8 cellular contexts compared by ENCODE assay signal in the genomic region with DNA sequence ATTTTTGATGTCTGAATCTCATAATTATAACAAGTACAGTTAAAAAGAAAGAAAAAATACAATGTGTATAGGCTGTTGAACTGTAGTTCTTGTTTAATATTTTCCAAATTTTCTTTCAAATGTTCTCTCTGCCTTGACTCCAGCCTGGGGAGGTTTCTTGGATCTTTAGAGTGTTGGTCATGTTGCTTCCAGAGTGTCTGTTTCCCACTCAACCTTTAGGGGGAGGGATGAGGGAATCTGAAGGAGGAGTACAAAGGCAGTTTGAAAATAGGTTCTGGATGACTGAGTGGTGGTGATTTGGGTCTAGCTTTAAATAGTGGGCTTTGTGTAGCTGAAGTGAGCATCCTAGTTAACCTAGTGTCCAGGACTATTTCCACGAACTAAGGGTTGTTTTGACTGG. TPM values are rescaled to one million over a fixed set of nuclear protein-coding genes. Genes with fewer than 3 reads are reported as not detected.
A peak's percentile ranks its signal among the peaks of the same experiment; 100 is the strongest.
DNase-seq lines count a peak whose midpoint lies in the region; ATAC-seq and TF ChIP-seq lines count a peak whose summit lies in the region.

No MANE protein-coding gene starts in this region.

- intact Hi-C loops in Right ventricle myocardium superior (cut with DNase I), result loop anchor here (2.0 kb wide), 1 partner anchor 37 kb away; no protein-coding TSS in a partner anchor

- no peak overlapping the region for H3K27ac Mint-ChIP-seq in activated T-cell treated with anti-CD3 and anti-CD28 coated beads, Interleukin-2, amount 50 U/mL, for 72 hours
- H3K27ac Mint-ChIP-seq in effector memory CD8-positive, alpha-beta T cell, result no peak overlapping the region

- H3K9me3 Mint-ChIP-seq in activated T-cell treated with anti-CD3 and anti-CD28 coated beads, Interleukin-2, amount 50 U/mL, for 72 hours, result no peaks in the 10 kb centered on the region
- H3K9me3 Mint-ChIP-seq in effector memory CD8-positive, alpha-beta T cell, result no peaks in the 10 kb centered on the region

- no peak overlapping the region for H3K4me3 Mint-ChIP-seq in activated T-cell treated with anti-CD3 and anti-CD28 coated beads, Interleukin-2, amount 50 U/mL, for 72 hours
- H3K4me3 Mint-ChIP-seq in effector memory CD8-positive, alpha-beta T cell, result no peak overlapping the region

- TF ChIP-seq CTCF in GM12875 (IDR thresholded peaks at IDR 0.05; ENCODE audit: borderline replicate concordance, insufficient read depth, low read depth, low read length), result no peak

- peak; percentile 38 for ATAC-seq in Right ventricle myocardium superior (ENCODE audit: poor library complexity)
- no peak for ATAC-seq in activated T-cell treated with anti-CD3 and anti-CD28 coated beads, Interleukin-2, amount 50 U/mL, for 72 hours (replicated peaks in 1 of 2)
- ATAC-seq in HG03354 (IDR thresholded peaks at IDR 0.05; ENCODE audit: poor library complexity, severe bottlenecking, unreplicated experiment), result no peak
- no peak for ATAC-seq in effector memory CD8-positive, alpha-beta T cell (replicated peaks)

- peak overlapping the region; percentile 77 for H3K4me3 ChIP-seq in GM12875 (ENCODE audit: low read depth, low read length)

- H3K27me3 Mint-ChIP-seq in activated T-cell treated with anti-CD3 and anti-CD28 coated beads, Interleukin-2, amount 50 U/mL, for 72 hours (ENCODE audit: low read depth), result no peaks in the 10 kb centered on the region
- H3K27me3 Mint-ChIP-seq in effector memory CD8-positive, alpha-beta T cell, result no peaks in the 10 kb centered on the region

- DNase-seq in SW480 (ENCODE audit: low spot score), result peak; percentile 46
- DNase-seq in Right ventricle myocardium superior, result no peak
- DNase-seq in putamen (ENCODE audit: low spot score), result peak; percentile 30
- no peak for DNase-seq in activated T-cell treated with anti-CD3 and anti-CD28 coated beads, Interleukin-2, amount 50 U/mL, for 72 hours
- DNase-seq in effector memory CD8-positive, alpha-beta T cell, result no peak
- DNase-seq in SIG-M5 (lab: John Stamatoyannopoulos, UW), result no peak

- no peaks in the 10 kb centered on the region for H3K36me3 Mint-ChIP-seq in activated T-cell treated with anti-CD3 and anti-CD28 coated beads, Interleukin-2, amount 50 U/mL, for 72 hours (ENCODE audit: insufficient read depth in 2 of 2)
- H3K36me3 Mint-ChIP-seq in effector memory CD8-positive, alpha-beta T cell (ENCODE audit: insufficient read depth), result no peaks in the 10 kb centered on the region

- H3K4me1 Mint-ChIP-seq in activated T-cell treated with anti-CD3 and anti-CD28 coated beads, Interleukin-2, amount 50 U/mL, for 72 hours (ENCODE audit: low read depth), result peaks cover 42% of the 10 kb centered on the region
- H3K4me1 Mint-ChIP-seq in effector memory CD8-positive, alpha-beta T cell (ENCODE audit: low read depth in 2 of 2), result no peaks in the 10 kb centered on the region

RNA-seq across cellular contexts. Expression of gene CTNND1, which starts 2.0 kb away (rescaled TPM):
- 66.5 TPM for total RNA-seq in Right ventricle myocardium superior
- 10 to 100 TPM in 1 of 2 donors, 1 to 10 TPM in 1; 6.3 to 10.6 TPM for total RNA-seq in activated T-cell treated with anti-CD3 and anti-CD28 coated beads, Interleukin-2, amount 50 U/mL, for 72 hours

RNA-seq across cellular contexts. Expression of gene BTBD18, which starts 11.9 kb away (rescaled TPM):
- not detected for total RNA-seq in Right ventricle myocardium superior
- not detected for total RNA-seq in activated T-cell treated with anti-CD3 and anti-CD28 coated beads, Interleukin-2, amount 50 U/mL, for 72 hours

RNA-seq across cellular contexts. Expression of gene SELENOH, which starts 22.3 kb away (rescaled TPM):
- total RNA-seq in Right ventricle myocardium superior, result 88.4 TPM
- 100 to 1,000 TPM; 147 to 162 TPM for total RNA-seq in activated T-cell treated with anti-CD3 and anti-CD28 coated beads, Interleukin-2, amount 50 U/mL, for 72 hours

RNA-seq across cellular contexts. Expression of gene TMX2, which starts 51.2 kb away (rescaled TPM):
- 56.6 TPM for total RNA-seq in Right ventricle myocardium superior
- 10 to 100 TPM; 54.2 to 69.8 TPM for total RNA-seq in activated T-cell treated with anti-CD3 and anti-CD28 coated beads, Interleukin-2, amount 50 U/mL, for 72 hours

RNA-seq across cellular contexts. Expression of gene MED19, which starts 51.6 kb away (rescaled TPM):
- 7.7 TPM for total RNA-seq in Right ventricle myocardium superior
- 10 to 100 TPM; 19.8 to 20.0 TPM for total RNA-seq in activated T-cell treated with anti-CD3 and anti-CD28 coated beads, Interleukin-2, amount 50 U/mL, for 72 hours

Comparison
In these comparisons a context has a peak if more than half of its experiments do, and no peak if none do; other contexts are left out.
1. DNase-seq: peak in SW480 (single experiment) and putamen (single experiment); none in Right ventricle myocardium superior (single experiment), activated T-cell treated with anti-CD3 and anti-CD28 coated beads, Interleukin-2, amount 50 U/mL, for 72 hours (0 of 2), effector memory CD8-positive, alpha-beta T cell (0 of 3) and SIG-M5 (single experiment).